ENCODE assay signal across 23 cellular contexts in the genomic region with DNA sequence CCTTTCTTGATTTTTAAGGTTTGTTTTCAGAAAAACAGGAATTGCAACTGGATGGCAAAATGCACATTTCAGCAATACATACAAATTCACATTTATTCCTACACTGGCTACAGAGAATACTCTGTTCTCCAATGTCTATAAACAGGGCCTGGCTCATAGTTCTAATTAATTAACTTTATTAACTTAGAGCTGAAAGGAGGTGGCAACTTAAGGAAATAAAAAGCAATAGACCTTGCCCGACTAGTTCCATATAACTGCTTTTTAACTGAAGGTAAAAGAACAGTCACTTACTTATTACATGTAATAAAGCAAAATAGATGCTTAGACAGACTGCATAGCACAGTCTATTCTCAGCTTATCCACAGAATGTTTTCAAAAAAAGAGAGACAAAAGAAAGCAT.
"Had no signal": no experiment of that assay in that cellular context is flagged by ENCODE, and none has a peak within 500 bp of the region (broad histone marks: within the 10 kb centered on the region; RNA-seq: fewer than 3 reads in every experiment).

No MANE protein-coding gene starts in this region.

- H3K4me3 ChIP-seq: SK-N-MC had no signal

- H3K4me3 Mint-ChIP-seq: activated CD4-positive, alpha-beta memory T cell treated with anti-CD3 and anti-CD28 coated beads for 36 hours; activated CD4-positive, alpha-beta T cell treated with anti-CD3 and anti-CD28 coated beads, Interleukin-2, amount 10 ng/mL, durations not matched to agents 7 days and 5 days; activated naive CD4-positive, alpha-beta T cell treated with anti-CD3 and anti-CD28 coated beads, Interleukin-2, amount 10 ng/mL, durations not matched to agents 7 days and 5 days; activated naive CD8-positive, alpha-beta T cell treated with anti-CD3 and anti-CD28 coated beads for 36 hours; activated T-helper 17 cell treated with anti-CD3 and anti-CD28 coated beads, Interleukin-2, amount 50 U/mL, for 72 hours; T-cell had no signal

- H3K4me1 Mint-ChIP-seq: activated CD4-positive, alpha-beta T cell treated with anti-CD3 and anti-CD28 coated beads, Interleukin-2, amount 10 ng/mL, durations not matched to agents 7 days and 5 days; activated naive CD4-positive, alpha-beta T cell treated with anti-CD3 and anti-CD28 coated beads, Interleukin-2, amount 10 ng/mL, durations not matched to agents 7 days and 5 days; activated naive CD8-positive, alpha-beta T cell treated with anti-CD3 and anti-CD28 coated beads for 36 hours; activated T-helper 17 cell treated with anti-CD3 and anti-CD28 coated beads, Interleukin-2, amount 50 U/mL, for 72 hours had no signal

- DNase-seq: activated CD4-positive, alpha-beta memory T cell treated with anti-CD3 and anti-CD28 coated beads for 36 hours; activated CD4-positive, alpha-beta T cell treated with anti-CD3 and anti-CD28 coated beads, Interleukin-2, amount 10 ng/mL, durations not matched to agents 7 days and 5 days; activated CD4-positive, CD25-positive, alpha-beta regulatory T cell; activated gamma-delta T cell treated with Interleukin-2 at 50 U/mL for 16 hours; activated naive CD4-positive, alpha-beta T cell treated with anti-CD3 and anti-CD28 coated beads, Interleukin-2, amount 10 ng/mL, durations not matched to agents 7 days and 5 days; activated naive CD8-positive, alpha-beta T cell treated with anti-CD3 and anti-CD28 coated beads for 36 hours; activated T-cell treated with anti-CD3 and anti-CD28 coated beads for 4 hours; activated T-cell treated with anti-CD3 and anti-CD28 coated beads, Interleukin-2, amount 50 U/mL, for 48 hours; cerebellar nuclear complex; NCI-H1092; NCI-H1417; NCI-H2029 treated with DMSO at 0.1 percent for 48 hours; NCI-H345; NCI-H510A; NCI-H526 treated with DMSO at 0.1 percent for 48 hours; NK-92 treated with Interleukin-12 subunit alpha and Interleukin-12 subunit beta, amount 100 ng/mL, for 24 hours; OCI-M1; RPMI8226; T-cell; T-helper 2 cell; T1000 had no signal

- H3K27ac Mint-ChIP-seq: activated CD4-positive, alpha-beta memory T cell treated with anti-CD3 and anti-CD28 coated beads for 36 hours; activated CD4-positive, alpha-beta T cell treated with anti-CD3 and anti-CD28 coated beads, Interleukin-2, amount 10 ng/mL, durations not matched to agents 7 days and 5 days; activated naive CD4-positive, alpha-beta T cell treated with anti-CD3 and anti-CD28 coated beads, Interleukin-2, amount 10 ng/mL, durations not matched to agents 7 days and 5 days; activated naive CD8-positive, alpha-beta T cell treated with anti-CD3 and anti-CD28 coated beads for 36 hours; activated T-helper 17 cell treated with anti-CD3 and anti-CD28 coated beads, Interleukin-2, amount 50 U/mL, for 72 hours; T-cell had no signal

- H3K36me3 Mint-ChIP-seq: activated CD4-positive, alpha-beta memory T cell treated with anti-CD3 and anti-CD28 coated beads for 36 hours; activated naive CD4-positive, alpha-beta T cell treated with anti-CD3 and anti-CD28 coated beads, Interleukin-2, amount 10 ng/mL, durations not matched to agents 7 days and 5 days; T-cell had no signal

- H3K27me3 Mint-ChIP-seq: activated CD4-positive, alpha-beta memory T cell treated with anti-CD3 and anti-CD28 coated beads for 36 hours; activated CD4-positive, alpha-beta T cell treated with anti-CD3 and anti-CD28 coated beads, Interleukin-2, amount 10 ng/mL, durations not matched to agents 7 days and 5 days; activated naive CD4-positive, alpha-beta T cell treated with anti-CD3 and anti-CD28 coated beads, Interleukin-2, amount 10 ng/mL, durations not matched to agents 7 days and 5 days; activated naive CD8-positive, alpha-beta T cell treated with anti-CD3 and anti-CD28 coated beads for 36 hours; activated T-helper 17 cell treated with anti-CD3 and anti-CD28 coated beads, Interleukin-2, amount 50 U/mL, for 72 hours; T-cell had no signal

- H3K9me3 Mint-ChIP-seq: activated CD4-positive, alpha-beta memory T cell treated with anti-CD3 and anti-CD28 coated beads for 36 hours; activated CD4-positive, alpha-beta T cell treated with anti-CD3 and anti-CD28 coated beads, Interleukin-2, amount 10 ng/mL, durations not matched to agents 7 days and 5 days; activated naive CD4-positive, alpha-beta T cell treated with anti-CD3 and anti-CD28 coated beads, Interleukin-2, amount 10 ng/mL, durations not matched to agents 7 days and 5 days; activated naive CD8-positive, alpha-beta T cell treated with anti-CD3 and anti-CD28 coated beads for 36 hours; activated T-helper 17 cell treated with anti-CD3 and anti-CD28 coated beads, Interleukin-2, amount 50 U/mL, for 72 hours; T-cell had no signal
